Comparison of ENCODE assay signal across 16 cellular contexts in genomic region chr1:235013512-235013911, GRCh38.
DNase-seq lines count a peak whose midpoint lies in the region; ATAC-seq, FAIRE-seq and TF ChIP-seq lines count a peak whose summit lies in the region.
"Had no signal": no experiment of that assay in that cellular context is flagged by ENCODE, and none has a peak within 500 bp of the region (broad histone marks: within the 10 kb centered on the region; RNA-seq: fewer than 3 reads in every experiment).

No MANE protein-coding gene starts in this region.

- no peak overlapping the region for H3K27ac ChIP-seq in IMR-90 (ENCODE audit: insufficient read depth, low read length)
- H3K27ac ChIP-seq in astrocyte (ENCODE audit: low read depth, low read length): no peak overlapping the region
- peak overlapping the region; percentile 93 for H3K27ac ChIP-seq in neutrophil
- H3K27ac ChIP-seq: psoas muscle had no signal

- no peak for FAIRE-seq in astrocyte (lab: Jason Lieb, UNC)

- no peak overlapping the region for H4K5ac ChIP-seq in IMR-90 (ENCODE audit: low read depth, low read length)

- no peaks in the 10 kb centered on the region for H3K27me3 Mint-ChIP-seq in astrocyte (ENCODE audit: low read depth, unreplicated experiment)

- H3K27me3 ChIP-seq in IMR-90 (ENCODE audit: control insufficient read depth, insufficient read depth, low read length) (no peaks in the 10 kb centered on the region), astrocyte (ENCODE audit: insufficient read depth, low read length) (no peaks in the 10 kb centered on the region), neutrophil (no peaks in the 10 kb centered on the region)
- H3K27me3 ChIP-seq: breast epithelium had no signal

- 0 out of 2 replicates have a peak overlapping the region, but pooled peaks have one; percentile 37 for H2AK5ac ChIP-seq in IMR-90 (ENCODE audit: low read depth, low read length)

- H3K36me3 ChIP-seq in IMR-90 (ENCODE audit: control insufficient read depth, insufficient read depth, low read length): no peaks in the 10 kb centered on the region
- H3K36me3 ChIP-seq in astrocyte (ENCODE audit: insufficient read depth, low read length): no peaks in the 10 kb centered on the region
- H3K36me3 ChIP-seq in neutrophil: no peaks in the 10 kb centered on the region
- H3K36me3 ChIP-seq: breast epithelium had no signal

- H2BK20ac ChIP-seq in IMR-90 (ENCODE audit: low read depth, low read length): 0 out of 2 replicates have a peak overlapping the region, but pooled peaks have one; percentile 26

- intact Hi-C loops in IMR-90 (cut with micrococcal nuclease): loop anchor here (5.0 kb wide), 1 partner anchor 64 kb away; no protein-coding TSS in a partner anchor

- TF ChIP-seq CTCF in IMR-90 (conservative IDR thresholded peaks at IDR 0.05; ENCODE audit: low read depth, low read length) (no peak), astrocyte (IDR thresholded peaks at IDR 0.05; ENCODE audit: insufficient read depth, low read depth, low read length) (no peak), neutrophil (IDR thresholded peaks at IDR 0.05) (no peak)

- no peak overlapping the region for H2AK9ac ChIP-seq in IMR-90 (replicated peaks; ENCODE audit: low read depth, low read length, poor library complexity)

- no peak for TF ChIP-seq POLR2A in IMR-90 (IDR thresholded peaks at IDR 0.05; ENCODE audit: low read depth, low read length)

- H4K20me1 ChIP-seq in IMR-90 (ENCODE audit: insufficient read depth, low read length) (no peaks in the 10 kb centered on the region), astrocyte (ENCODE audit: insufficient read depth, low read length) (no peaks in the 10 kb centered on the region)

- H2BK5ac ChIP-seq in IMR-90 (ENCODE audit: low read depth, low read length, poor library complexity, severe bottlenecking): no peak overlapping the region

- no peaks in the 10 kb centered on the region for H3K79me2 ChIP-seq in astrocyte (ENCODE audit: insufficient read depth, low read length)

- peak overlapping the region; percentile 16; the same call in 1 of the 2 replicates for H4K91ac ChIP-seq in IMR-90 (ENCODE audit: insufficient read depth, low read depth, low read length)

- H3K4me3 ChIP-seq in IMR-90 (ENCODE audit: insufficient read depth, low read depth, low read length) (no peak overlapping the region), astrocyte (ENCODE audit: insufficient read depth, low read depth, low read length) (no peak overlapping the region), neutrophil (ENCODE audit: low read depth in 1 of 2, low read length in 1 of 2) (no peak overlapping the region)
- H3K4me3 ChIP-seq: breast epithelium, GM23248, lung, psoas muscle had no signal

- H3K4me1 ChIP-seq in IMR-90 (ENCODE audit: control insufficient read depth, insufficient read depth, low read length) (peaks cover 10% of the 10 kb centered on the region), astrocyte (ENCODE audit: insufficient read depth, low read length) (peaks cover 35% of the 10 kb centered on the region), neutrophil (ENCODE audit: control insufficient read depth in 1 of 2, insufficient read depth in 1 of 2, low read depth in 1 of 2, low read length in 1 of 2) (peaks cover 27 to 31% of the 10 kb centered on the region in 2 experiments)
- H3K4me1 ChIP-seq: breast epithelium had no signal

- no peak overlapping the region for H3K18ac ChIP-seq in IMR-90 (ENCODE audit: low read depth, low read length)

- peak overlapping the region; percentile 14 for H3K4ac ChIP-seq in IMR-90 (ENCODE audit: low read depth, low read length)

- no TSS peak for BruUV-seq in IMR-90 (replicated peaks; lab: Mats Ljungman, UMichigan)

- H3K4me3 Mint-ChIP-seq in astrocyte (ENCODE audit: unreplicated experiment): no peak overlapping the region

- H3K9ac ChIP-seq in IMR-90 (ENCODE audit: low read depth, low read length): no peak overlapping the region
- no peak overlapping the region for H3K9ac ChIP-seq in astrocyte (ENCODE audit: low read length)
- H3K9ac ChIP-seq: GM23248 had no signal

- ATAC-seq in IMR-90 (ENCODE audit: low read depth) (no peak), GM21423 (IDR thresholded peaks at IDR 0.05; ENCODE audit: unreplicated experiment) (no peak)
- ATAC-seq: psoas muscle had no signal

- H3K9me3 Mint-ChIP-seq in astrocyte (ENCODE audit: unreplicated experiment): peaks cover 3% of the 10 kb centered on the region

- H3K9me3 ChIP-seq in IMR-90 (ENCODE audit: control insufficient read depth, insufficient read depth, low read length) (peaks cover 3% of the 10 kb centered on the region), astrocyte (ENCODE audit: insufficient read depth, low read depth, low read length) (peaks cover 2% of the 10 kb centered on the region), neutrophil (no peaks in the 10 kb centered on the region)
- H3K9me3 ChIP-seq: psoas muscle had no signal

- in situ Hi-C loops in IMR-90 (cut with MboI; ENCODE audit: low sequenced_read_pairs): no loop called here

- peak; percentile 64 for DNase-seq in CD1c-positive myeloid dendritic cell (ENCODE audit: extremely low spot score)
- no peak for DNase-seq in IMR-90
- no peak for DNase-seq in astrocyte (ENCODE audit: low read depth)
- no peak for DNase-seq in NCI-H1417 treated with DMSO at 0.1 percent for 48 hours (lab: John Stamatoyannopoulos, UW)
- no peak for DNase-seq in LoVo (ENCODE audit: low spot score)
- DNase-seq in AG08395 (ENCODE audit: low spot score): no peak
- DNase-seq: activated T-cell treated with anti-CD3 and anti-CD28 coated beads for 4 hours, GM23248, MV-4-11, NCI-H226, psoas muscle, T-helper 9 cell had no signal

- no peak for TF ChIP-seq RAD21 in IMR-90 (IDR thresholded peaks at IDR 0.05; ENCODE audit: low read length)

- peaks cover 4% of the 10 kb centered on the region for H3K36me3 Mint-ChIP-seq in astrocyte (ENCODE audit: low read depth, unreplicated experiment)

- POLR2A ChIA-PET in IMR-90 (lab: Charles Lee; ENCODE audit: unreplicated experiment): no interaction called here

- H3K4me2 ChIP-seq in IMR-90 (ENCODE audit: low read depth, low read length) (no peak overlapping the region), astrocyte (ENCODE audit: low read length) (no peak overlapping the region)

- H3K9me1 ChIP-seq in IMR-90 (ENCODE audit: insufficient read depth, low read length): peaks cover 9% of the 10 kb centered on the region; the same call in 1 of the 2 replicates

- peak overlapping the region; percentile 67 for H3K27ac Mint-ChIP-seq in astrocyte (ENCODE audit: unreplicated experiment)

- no peak overlapping the region for H3K56ac ChIP-seq in IMR-90 (ENCODE audit: extremely low read depth, insufficient read depth, low read length)

- peaks cover 39% of the 10 kb centered on the region for H3K4me1 Mint-ChIP-seq in astrocyte (ENCODE audit: low read depth, unreplicated experiment)

- CTCF ChIA-PET in IMR-90 (lab: Yijun Ruan, JAX): no interaction called here

- H2BK15ac ChIP-seq in IMR-90 (ENCODE audit: low read depth, low read length): peak overlapping the region; percentile 67; the same call in 1 of the 3 replicates

- WGBS in IMR-90 (ENCODE audit: extremely low coverage in 2 of 2, insufficient read length in 1 of 2), 2 experiments: no CpG with 5 or more reads among the region's 3 CpGs

- dilution Hi-C loops in IMR-90 (cut with HindIII; ENCODE audit: low sequenced_read_pairs, unreplicated experiment): no loop called here

- H2AFZ ChIP-seq in IMR-90 (replicated peaks; ENCODE audit: low read length, poor library complexity) (no peak overlapping the region), astrocyte (ENCODE audit: low read depth, low read length) (no peak overlapping the region)
- H2AFZ ChIP-seq: GM23248 had no signal

- no peak overlapping the region for H4K8ac ChIP-seq in IMR-90 (ENCODE audit: low read depth in 2 of 2, low read length in 2 of 2)

- no peak overlapping the region for H3K23ac ChIP-seq in IMR-90 (ENCODE audit: low read depth, low read length)

- no peaks in the 10 kb centered on the region for H3K79me1 ChIP-seq in IMR-90 (ENCODE audit: low read depth in 1 of 2, low read length in 2 of 2)

- H2BK120ac ChIP-seq in IMR-90 (ENCODE audit: low read depth, low read length): 0 out of 2 replicates have a peak overlapping the region, but pooled peaks have one; percentile 28

- 0 out of 2 replicates have a peak overlapping the region, but pooled peaks have one; percentile 33 for H3K14ac ChIP-seq in IMR-90 (replicated peaks; ENCODE audit: low read depth, low read length)

TF ChIP-seq in IMR-90, 13 proteins besides CTCF, POLR2A, EP300 and RAD21:
- TF ChIP-seq MAZ (IDR thresholded peaks at IDR 0.05; ENCODE audit: borderline replicate concordance, low read depth, low read length): no peak
- TF ChIP-seq BHLHE40 (IDR thresholded peaks at IDR 0.05; ENCODE audit: low read depth, low read length): no peak
- TF ChIP-seq ELK1 (IDR thresholded peaks at IDR 0.05; ENCODE audit: borderline replicate concordance, low read depth, low read length): no peak
- no peak for TF ChIP-seq CEBPB (IDR thresholded peaks at IDR 0.05; ENCODE audit: low read depth, low read length)
- no peak for TF ChIP-seq SMC3 (IDR thresholded peaks at IDR 0.05; ENCODE audit: low read depth, low read length)
- TF ChIP-seq FOS (IDR thresholded peaks at IDR 0.05; ENCODE audit: low read depth, low read length): no peak
- TF ChIP-seq RCOR1 (IDR thresholded peaks at IDR 0.05; ENCODE audit: insufficient replicate concordance, low read length): no peak
- no peak for TF ChIP-seq MAFK (IDR thresholded peaks at IDR 0.05; ENCODE audit: low read depth, low read length)
- TF ChIP-seq CHD1 (IDR thresholded peaks at IDR 0.05; ENCODE audit: low read depth, low read length): no peak
- no peak for TF ChIP-seq RFX5 (IDR thresholded peaks at IDR 0.05; ENCODE audit: low read depth, low read length)
- TF ChIP-seq USF2 (IDR thresholded peaks at IDR 0.05; ENCODE audit: low read depth, low read length): no peak
- TF ChIP-seq MXI1 (IDR thresholded peaks at IDR 0.05; ENCODE audit: borderline replicate concordance, low read depth, low read length): no peak
